ENCODE assay signal across 10 cellular contexts in genomic region chr7:11835260-11835659, GRCh38. TPM values are rescaled to one million over a fixed set of nuclear protein-coding genes. Genes with fewer than 3 reads are reported as not detected.
DNase-seq lines count a peak whose midpoint lies in the region; ATAC-seq, FAIRE-seq and TF ChIP-seq lines count a peak whose summit lies in the region.
"Had no signal": no experiment of that assay in that cellular context is flagged by ENCODE, and none has a peak within 500 bp of the region (broad histone marks: within the 10 kb centered on the region; RNA-seq: fewer than 3 reads in every experiment).

No MANE protein-coding gene starts in this region.

- H3K36me3 ChIP-seq in H7 (replicated peaks; ENCODE audit: control insufficient read depth, insufficient read depth, low read length): no peaks in the 10 kb centered on the region
- no peaks in the 10 kb centered on the region for H3K36me3 ChIP-seq in colonic mucosa
- H3K36me3 ChIP-seq in pancreas: no peaks in the 10 kb centered on the region
- H3K36me3 ChIP-seq: tibial artery had no signal

- H3K27ac ChIP-seq in colonic mucosa (no peak overlapping the region), pancreas (no peak overlapping the region), caudate nucleus (ENCODE audit: low read depth, low read length) (no peak overlapping the region)
- H3K27ac ChIP-seq: tibial artery had no signal

- no peak for ATAC-seq in pancreas
- ATAC-seq in HG02938 (IDR thresholded peaks at IDR 0.05; ENCODE audit: unreplicated experiment): no peak
- no peak for ATAC-seq in GM21619 (IDR thresholded peaks at IDR 0.05; ENCODE audit: unreplicated experiment)

- H3K4me1 ChIP-seq in colonic mucosa: no peaks in the 10 kb centered on the region
- H3K4me1 ChIP-seq in pancreas: peaks cover 0 to 7% (median 6%) of the 10 kb centered on the region in 3 donors

- peaks cover 14% of the 10 kb centered on the region for H3K27me3 ChIP-seq in H7 (ENCODE audit: control insufficient read depth, insufficient read depth, low read length)
- no peaks in the 10 kb centered on the region for H3K27me3 ChIP-seq in colonic mucosa
- H3K27me3 ChIP-seq in pancreas: no peaks in the 10 kb centered on the region
- H3K27me3 ChIP-seq: tibial artery had no signal

- peak; percentile 24 for TF ChIP-seq CTCF in colonic mucosa (IDR thresholded peaks at IDR 0.05)
- no peak for TF ChIP-seq CTCF in pancreas (IDR thresholded peaks at IDR 0.05)

- no peak overlapping the region for H3K4me3 ChIP-seq in H7 (ENCODE audit: insufficient read depth, low read depth, low read length)
- no peak overlapping the region for H3K4me3 ChIP-seq in colonic mucosa
- H3K4me3 ChIP-seq in pancreas: no peak overlapping the region
- H3K4me3 ChIP-seq: tibial artery had no signal

- peak; percentile 93 for FAIRE-seq in pancreas (lab: Jason Lieb, UNC)

- intact Hi-C loops in colonic mucosa (cut with DNase I): loop anchor here (10.0 kb wide), 2 partner anchors 400 to 490 kb away; no protein-coding TSS in a partner anchor
- intact Hi-C loops in pancreas (cut with DNase I): no loop called here

- no peak overlapping the region for H3K9ac ChIP-seq in colonic mucosa (ENCODE audit: low read depth in 2 of 2, low read length in 2 of 2)

- H3K9me3 ChIP-seq in colonic mucosa: no peaks in the 10 kb centered on the region
- H3K9me3 ChIP-seq in pancreas: no peaks in the 10 kb centered on the region

- DNase-seq in H7 (peak; percentile 10), NCI-H460 (ENCODE audit: extremely low read depth, low read depth) (peak; percentile 16), colonic mucosa (no peak), pancreas (no peak), caudate nucleus (lab: John Stamatoyannopoulos, UW) (no peak), NCI-H2196 (lab: John Stamatoyannopoulos, UW; ENCODE audit: unreplicated experiment) (no peak)
- DNase-seq: T-helper 9 cell, tibial artery had no signal

RNA-seq across cellular contexts. Expression of gene THSD7A, which starts 3.3 kb away (rescaled TPM):
- total RNA-seq in H7 (2014; rRNA removed; shearing (Covaris generic)): 0.18 and 0.69 TPM in 2 replicates
- 4.2 and 5.7 TPM in 2 replicates for total RNA-seq in NCI-H460 (2014; rRNA removed; shearing (Covaris generic))
- 3.3 and 5.7 TPM in 2 replicates for polyA plus RNA-seq in NCI-H460 (2014; cell fraction: nucleus; rRNA removed)
- total RNA-seq in colonic mucosa: 1 to 10 TPM; 2.1 to 2.3 TPM
- total RNA-seq in pancreas: 1 to 10 TPM in 3 of 6 donors, under 1 TPM in 3; 0.87 to 3.7 (median 1.4) TPM
- under 1 TPM; 0.30 to 0.42 TPM for polyA plus RNA-seq in pancreas

Comparison
In these comparisons a context has a peak if more than half of its experiments do, and no peak if none do; other contexts are left out.
1. DNase-seq: peak in H7 (single experiment) and NCI-H460 (single experiment); none in colonic mucosa (single experiment), pancreas (0 of 6), caudate nucleus (0 of 61) and NCI-H2196 (single experiment).